ENCODE assay signal across 22 cellular contexts in the genomic region with DNA sequence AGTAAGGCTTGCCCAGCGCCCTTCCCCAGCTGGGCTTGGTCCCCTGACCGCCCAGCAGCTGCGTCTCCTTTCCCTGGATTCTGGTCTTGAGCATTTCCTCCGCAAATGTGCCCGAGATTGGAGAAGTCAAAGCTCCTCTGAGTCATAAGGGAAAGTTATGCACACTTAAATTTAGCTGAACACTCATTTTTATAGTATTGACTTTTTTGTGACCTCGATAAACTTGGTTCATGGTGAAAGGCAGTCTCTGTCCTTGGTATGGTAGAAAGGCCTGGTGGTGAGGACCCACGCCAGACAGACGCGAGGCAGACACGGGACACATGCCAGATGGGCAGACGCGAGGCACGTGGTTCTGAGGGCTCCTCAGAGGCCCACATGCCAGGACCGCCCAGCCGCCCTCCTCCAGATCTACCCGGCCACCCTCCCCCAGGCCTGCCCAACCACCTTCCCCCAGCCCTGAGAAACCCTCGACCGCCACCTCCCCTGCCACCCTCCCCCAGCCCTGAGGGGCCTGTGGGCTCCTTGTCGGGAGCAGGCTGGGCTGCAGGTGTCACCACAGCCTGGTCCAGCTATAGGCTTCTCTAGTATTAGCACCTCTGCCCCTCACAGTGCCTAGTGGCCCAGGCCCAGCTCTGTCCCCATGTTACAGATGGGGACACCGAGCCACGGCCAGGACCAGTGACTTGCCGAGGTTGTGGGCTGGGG.
DNase-seq lines count a peak whose midpoint lies in the region; ATAC-seq and TF ChIP-seq lines count a peak whose summit lies in the region.
"Had no signal": no experiment of that assay in that cellular context is flagged by ENCODE, and none has a peak within 500 bp of the region (broad histone marks: within the 10 kb centered on the region; RNA-seq: fewer than 3 reads in every experiment).

No MANE protein-coding gene starts in this region.

- ATAC-seq in Right ventricle myocardium inferior (no peak), GM21619 (IDR thresholded peaks at IDR 0.05; ENCODE audit: unreplicated experiment) (peak; percentile 58), activated B cell treated with CpG ODN at 0.5 μM for 24 hours (ENCODE audit: low read depth) (peak; percentile 42), GM18498 (IDR thresholded peaks at IDR 0.05; ENCODE audit: unreplicated experiment) (no peak)
- ATAC-seq: A549; activated CD8-positive, alpha-beta T cell treated with anti-CD3 and anti-CD28 coated beads for 36 hours; activated T-cell treated with anti-CD3 and anti-CD28 coated beads, Interleukin-2, amount 50 U/mL, for 72 hours; psoas muscle had no signal

- CTCF ChIA-PET in activated B cell treated with CpG ODN at 0.5 μM for 24 hours (lab: Charles Lee) = no interaction called here

- no peak overlapping the region for H3K4me3 ChIP-seq in left ventricle myocardium inferior
- H3K4me3 ChIP-seq: A549; BLaER1 treated with 17β-estradiol and CSF1 and Interleukin-3, amounts not matched to agents 10 nM and 100 nM; dorsolateral prefrontal cortex; psoas muscle; tibial nerve had no signal

- peaks cover 9% of the 10 kb centered on the region for H3K4me1 ChIP-seq in left ventricle myocardium inferior
- H3K4me1 ChIP-seq: A549, psoas muscle, tibial nerve had no signal

- H3K27ac Mint-ChIP-seq in activated B cell treated with CpG ODN at 0.5 μM for 24 hours (peak overlapping the region; percentile 24), type B pancreatic cell (peak overlapping the region; percentile 58)
- H3K27ac Mint-ChIP-seq: activated CD8-positive, alpha-beta T cell treated with anti-CD3 and anti-CD28 coated beads for 36 hours; activated T-cell treated with anti-CD3 and anti-CD28 coated beads, Interleukin-2, amount 50 U/mL, for 72 hours had no signal

- intact Hi-C loops in Right ventricle myocardium inferior (cut with DNase I) (no loop called here), left ventricle myocardium inferior (cut with micrococcal nuclease) (no loop called here), activated B cell treated with CpG ODN at 0.5 μM for 24 hours (cut with micrococcal nuclease) (no loop called here)

- no peaks in the 10 kb centered on the region for H3K27me3 ChIP-seq in left ventricle myocardium inferior (ENCODE audit: low read depth)
- H3K27me3 ChIP-seq: BLaER1 treated with 17β-estradiol and CSF1 and Interleukin-3, amounts not matched to agents 10 nM and 100 nM; dorsolateral prefrontal cortex; tibial nerve had no signal

- no peaks in the 10 kb centered on the region for H3K9me3 Mint-ChIP-seq in activated B cell treated with CpG ODN at 0.5 μM for 24 hours
- no peaks in the 10 kb centered on the region for H3K9me3 Mint-ChIP-seq in type B pancreatic cell
- H3K9me3 Mint-ChIP-seq: activated T-cell treated with anti-CD3 and anti-CD28 coated beads, Interleukin-2, amount 50 U/mL, for 72 hours; neural crest cell had no signal

- H3K27me3 Mint-ChIP-seq in activated B cell treated with CpG ODN at 0.5 μM for 24 hours (no peaks in the 10 kb centered on the region), type B pancreatic cell (no peaks in the 10 kb centered on the region)
- H3K27me3 Mint-ChIP-seq: activated CD8-positive, alpha-beta T cell treated with anti-CD3 and anti-CD28 coated beads for 36 hours had no signal

- H3K36me3 Mint-ChIP-seq in activated B cell treated with CpG ODN at 0.5 μM for 24 hours (ENCODE audit: low read depth) (peaks cover 76% of the 10 kb centered on the region), type B pancreatic cell (peaks cover 38% of the 10 kb centered on the region)

- DNase-seq in Right ventricle myocardium inferior (ENCODE audit: missing footprints) (peak; percentile 37), left ventricle myocardium inferior (no peak), activated B cell treated with CpG ODN at 0.5 μM for 24 hours (no peak), type B pancreatic cell (ENCODE audit: extremely low spot score, unreplicated experiment) (no peak), activated gamma-delta T cell (lab: John Stamatoyannopoulos, UW) (no peak)
- no peak for DNase-seq in stimulated activated CD8-positive, alpha-beta memory T cell treated with anti-CD3 and anti-CD28 coated beads, Interleukin-4, amount 100 ng/mL, for 48 hours
- DNase-seq: activated CD8-positive, alpha-beta T cell treated with anti-CD3 and anti-CD28 coated beads for 36 hours; activated T-cell treated with anti-CD3 and anti-CD28 coated beads, Interleukin-2, amount 50 U/mL, for 72 hours; foreskin melanocyte; left colon; NCI-H1694; psoas muscle; SHP77 treated with DMSO at 0.1 percent for 48 hours; stimulated activated CD4-positive, alpha-beta T cell treated with anti-CD3 and anti-CD28 coated beads, Interleukin-12 subunit alpha, Interleukin-12 subunit beta, amount 100 ng/mL, for 4 hours had no signal

- no peak overlapping the region for H3K27ac ChIP-seq in left ventricle myocardium inferior (replicated peaks)
- H3K27ac ChIP-seq: A549; BLaER1 treated with 17β-estradiol and CSF1 and Interleukin-3, amounts not matched to agents 10 nM and 100 nM; psoas muscle; tibial nerve; VCaP had no signal

- H3K9me3 ChIP-seq in left ventricle myocardium inferior (replicated peaks) = peaks cover 5% of the 10 kb centered on the region
- H3K9me3 ChIP-seq: psoas muscle had no signal

- POLR2A ChIA-PET in activated B cell treated with CpG ODN at 0.5 μM for 24 hours (lab: Charles Lee) = no interaction called here

- TF ChIP-seq CTCF in left ventricle myocardium inferior (IDR thresholded peaks at IDR 0.05; ENCODE audit: borderline replicate concordance) (no peak), activated B cell treated with CpG ODN at 0.5 μM for 24 hours (IDR thresholded peaks at IDR 0.05) (no peak), type B pancreatic cell (conservative IDR thresholded peaks at IDR 0.05) (no peak)

- H3K36me3 ChIP-seq in left ventricle myocardium inferior = peaks cover 86% of the 10 kb centered on the region

- peaks cover 6% of the 10 kb centered on the region for H3K4me1 Mint-ChIP-seq in activated B cell treated with CpG ODN at 0.5 μM for 24 hours
- H3K4me1 Mint-ChIP-seq in type B pancreatic cell (ENCODE audit: unreplicated experiment) = no peaks in the 10 kb centered on the region
- H3K4me1 Mint-ChIP-seq: neural crest cell had no signal

- no peak overlapping the region for H3K4me3 Mint-ChIP-seq in activated B cell treated with CpG ODN at 0.5 μM for 24 hours
- H3K4me3 Mint-ChIP-seq in type B pancreatic cell = no peak overlapping the region
- H3K4me3 Mint-ChIP-seq: activated CD8-positive, alpha-beta T cell treated with anti-CD3 and anti-CD28 coated beads for 36 hours; activated T-cell treated with anti-CD3 and anti-CD28 coated beads, Interleukin-2, amount 50 U/mL, for 72 hours; neural crest cell had no signal

Comparison
In these comparisons a context has a peak if more than half of its experiments do, and no peak if none do; other contexts are left out.
1. ATAC-seq: peak in GM21619 (single experiment) and activated B cell treated with CpG ODN at 0.5 μM for 24 hours (single experiment); none in Right ventricle myocardium inferior (single experiment) and GM18498 (single experiment).